19 cellular contexts compared by ENCODE assay signal in genomic region chr7:5390918-5391317, GRCh38.
"Had no signal": no experiment of that assay in that cellular context is flagged by ENCODE, and none has a peak within 500 bp of the region (broad histone marks: within the 10 kb centered on the region; RNA-seq: fewer than 3 reads in every experiment).

No MANE protein-coding gene starts in this region.

- H3K4me1 Mint-ChIP-seq: brain had no signal

- H3K27me3 Mint-ChIP-seq: activated naive CD4-positive, alpha-beta T cell treated with anti-CD3 and anti-CD28 coated beads, Interleukin-2, amount 10 ng/mL, durations not matched to agents 7 days and 5 days; brain; memory B cell; natural killer cell treated with Interleukin-12 subunit alpha and Interleukin-12 subunit beta and Interleukin-15 and Interleukin-18, amount 100 ng/mL, for 72 hours had no signal

- DNase-seq: activated CD4-positive, alpha-beta T cell treated with anti-CD3 and anti-CD28 coated beads for 4 hours; activated CD8-positive, alpha-beta memory T cell treated with anti-CD3 and anti-CD28 coated beads, Interleukin-2, amount 50 U/mL, for 48 hours; activated CD8-positive, alpha-beta T cell treated with anti-CD3 and anti-CD28 coated beads, Interleukin-2, amount 10 ng/mL, durations not matched to agents 7 days and 5 days; activated naive CD4-positive, alpha-beta T cell treated with anti-CD3 and anti-CD28 coated beads, Interleukin-2, amount 10 ng/mL, durations not matched to agents 7 days and 5 days; amniotic stem cell; dorsolateral prefrontal cortex; esophagus squamous epithelium; foreskin fibroblast; head of caudate nucleus; ovary; stimulated activated CD4-positive, alpha-beta T cell treated with anti-CD3 and anti-CD28 coated beads, Interleukin-15, amount 100 ng/mL, for 24 hours; stimulated activated CD4-positive, alpha-beta T cell treated with anti-CD3 and anti-CD28 coated beads, Interleukin-4, amount 100 ng/mL, for 24 hours; stomach; WERI-Rb-1 had no signal

- H3K27ac ChIP-seq: ovary, vagina, WERI-Rb-1 had no signal

- H3K27me3 ChIP-seq: dorsolateral prefrontal cortex, esophagus squamous epithelium, ovary, stomach, vagina had no signal

- H3K4me3 Mint-ChIP-seq: activated CD8-positive, alpha-beta T cell treated with anti-CD3 and anti-CD28 coated beads, Interleukin-2, amount 10 ng/mL, durations not matched to agents 7 days and 5 days; activated naive CD4-positive, alpha-beta T cell treated with anti-CD3 and anti-CD28 coated beads, Interleukin-2, amount 10 ng/mL, durations not matched to agents 7 days and 5 days; brain; memory B cell; natural killer cell treated with Interleukin-12 subunit alpha and Interleukin-12 subunit beta and Interleukin-15 and Interleukin-18, amount 100 ng/mL, for 72 hours had no signal

- H3K4me3 ChIP-seq: dorsolateral prefrontal cortex, esophagus squamous epithelium, ovary, stomach, vagina had no signal

- H3K36me3 ChIP-seq: ovary had no signal

- H3K27ac Mint-ChIP-seq: activated CD8-positive, alpha-beta T cell treated with anti-CD3 and anti-CD28 coated beads, Interleukin-2, amount 10 ng/mL, durations not matched to agents 7 days and 5 days; memory B cell had no signal

- H3K9me3 Mint-ChIP-seq: activated naive CD4-positive, alpha-beta T cell treated with anti-CD3 and anti-CD28 coated beads, Interleukin-2, amount 10 ng/mL, durations not matched to agents 7 days and 5 days; memory B cell; natural killer cell treated with Interleukin-12 subunit alpha and Interleukin-12 subunit beta and Interleukin-15 and Interleukin-18, amount 100 ng/mL, for 72 hours had no signal

- H3K9me3 ChIP-seq: esophagus squamous epithelium, ovary, stomach, vagina had no signal

- ATAC-seq: activated CD8-positive, alpha-beta T cell treated with anti-CD3 and anti-CD28 coated beads, Interleukin-2, amount 10 ng/mL, durations not matched to agents 7 days and 5 days; left lobe of liver; natural killer cell treated with Interleukin-12 subunit alpha and Interleukin-12 subunit beta and Interleukin-15 and Interleukin-18, amount 100 ng/mL, for 72 hours had no signal
